In genomic region chr15:76204916-76205460, GRCh38 we compare ENCODE assay signal across 27 cellular contexts.
"Had no signal": no experiment of that assay in that cellular context is flagged by ENCODE, and none has a peak within 500 bp of the region (broad histone marks: within the 10 kb centered on the region; RNA-seq: fewer than 3 reads in every experiment).

No MANE protein-coding gene starts in this region.

- H3K4me1 Mint-ChIP-seq: stimulated activated memory B cell treated with anti-CD40 and anti-IgM and Interleukin-4, amounts not matched to agents 10 μg/mL and 1 μg/mL and 100 μg/mL, for 72 hours had no signal

- H3K36me3 Mint-ChIP-seq: natural killer cell treated with Interleukin-12 subunit alpha and Interleukin-12 subunit beta and Interleukin-15 and Interleukin-18, amount 100 ng/mL, for 72 hours had no signal

- H3K9me3 Mint-ChIP-seq: activated CD8-positive, alpha-beta T cell treated with anti-CD3 and anti-CD28 coated beads for 36 hours; activated T-helper 1 cell treated with anti-CD3 and anti-CD28 coated beads, Interleukin-12 subunit alpha, Interleukin-12 subunit beta, Interleukin-2, Interleukin-4 antibody, amounts not matched to agents 30 ng/mL and 10 ng/mL and 1 ng/mL, durations not matched to agents 14 hours and 24 hours and 36 hours; endodermal cell; natural killer cell treated with Interleukin-12 subunit alpha and Interleukin-12 subunit beta and Interleukin-15 and Interleukin-18, amount 100 ng/mL, for 72 hours; stimulated activated memory B cell treated with anti-CD40 and anti-IgM and Interleukin-4, amounts not matched to agents 10 μg/mL and 1 μg/mL and 100 μg/mL, for 72 hours; T-helper 1 cell treated with Interleukin-12 subunit alpha and Interleukin-12 subunit beta and Interleukin-4 antibody, amounts not matched to agents 30 μg/mL and 1 μg/mL, for 36 hours had no signal

- H3K27me3 ChIP-seq: esophagus muscularis mucosa, foreskin keratinocyte, right lobe of liver, stomach, tibial nerve had no signal

- ATAC-seq: activated CD8-positive, alpha-beta T cell treated with anti-CD3 and anti-CD28 coated beads for 36 hours; mucosa of descending colon; natural killer cell treated with Interleukin-12 subunit alpha and Interleukin-12 subunit beta and Interleukin-15 and Interleukin-18, amount 100 ng/mL, for 72 hours; right lobe of liver; stimulated activated memory B cell treated with anti-CD40 and anti-IgM and Interleukin-4, amounts not matched to agents 10 μg/mL and 1 μg/mL and 100 μg/mL, for 72 hours had no signal

- H3K4me3 ChIP-seq: esophagus muscularis mucosa, left ventricle myocardium inferior, lung, mucosa of descending colon, right lobe of liver, skin epidermis, stomach, tibial nerve had no signal

- H3K4me3 Mint-ChIP-seq: activated CD8-positive, alpha-beta T cell treated with anti-CD3 and anti-CD28 coated beads for 36 hours; activated T-helper 1 cell treated with anti-CD3 and anti-CD28 coated beads, Interleukin-12 subunit alpha, Interleukin-12 subunit beta, Interleukin-2, Interleukin-4 antibody, amounts not matched to agents 30 ng/mL and 10 ng/mL and 1 ng/mL, durations not matched to agents 14 hours and 24 hours and 36 hours; endodermal cell; natural killer cell treated with Interleukin-12 subunit alpha and Interleukin-12 subunit beta and Interleukin-15 and Interleukin-18, amount 100 ng/mL, for 72 hours; stimulated activated memory B cell treated with anti-CD40 and anti-IgM and Interleukin-4, amounts not matched to agents 10 μg/mL and 1 μg/mL and 100 μg/mL, for 72 hours; T-helper 1 cell treated with Interleukin-12 subunit alpha and Interleukin-12 subunit beta and Interleukin-4 antibody, amounts not matched to agents 30 μg/mL and 1 μg/mL, for 36 hours had no signal

- H3K27ac ChIP-seq: esophagus muscularis mucosa, foreskin keratinocyte, left ventricle myocardium inferior, right lobe of liver, skin epidermis, stomach, tibial nerve had no signal

- H3K4me1 ChIP-seq: foreskin keratinocyte, right lobe of liver had no signal

- H3K4me2 ChIP-seq: SK-N-SH had no signal

- H3K27ac Mint-ChIP-seq: activated CD8-positive, alpha-beta T cell treated with anti-CD3 and anti-CD28 coated beads for 36 hours; activated T-helper 1 cell treated with anti-CD3 and anti-CD28 coated beads, Interleukin-12 subunit alpha, Interleukin-12 subunit beta, Interleukin-2, Interleukin-4 antibody, amounts not matched to agents 30 ng/mL and 10 ng/mL and 1 ng/mL, durations not matched to agents 14 hours and 24 hours and 36 hours; endodermal cell; natural killer cell treated with Interleukin-12 subunit alpha and Interleukin-12 subunit beta and Interleukin-15 and Interleukin-18, amount 100 ng/mL, for 72 hours; stimulated activated memory B cell treated with anti-CD40 and anti-IgM and Interleukin-4, amounts not matched to agents 10 μg/mL and 1 μg/mL and 100 μg/mL, for 72 hours; T-helper 1 cell treated with Interleukin-12 subunit alpha and Interleukin-12 subunit beta and Interleukin-4 antibody, amounts not matched to agents 30 μg/mL and 1 μg/mL, for 36 hours had no signal

- H3K9me3 ChIP-seq: esophagus muscularis mucosa, left ventricle myocardium inferior, mucosa of descending colon, right lobe of liver, SK-N-SH, stomach, tibial nerve had no signal

- H3K27me3 Mint-ChIP-seq: activated CD8-positive, alpha-beta T cell treated with anti-CD3 and anti-CD28 coated beads for 36 hours; natural killer cell treated with Interleukin-12 subunit alpha and Interleukin-12 subunit beta and Interleukin-15 and Interleukin-18, amount 100 ng/mL, for 72 hours; stimulated activated memory B cell treated with anti-CD40 and anti-IgM and Interleukin-4, amounts not matched to agents 10 μg/mL and 1 μg/mL and 100 μg/mL, for 72 hours had no signal

- DNase-seq: activated CD4-positive, alpha-beta T cell treated with anti-CD3 and anti-CD28 coated beads, Interleukin-2, amount 50 U/mL, for 1 hour; activated CD4-positive, CD25-positive, alpha-beta regulatory T cell treated with anti-CD3 and anti-CD28 coated beads, Interleukin-2, amount 50 U/mL, for 72 hours; activated CD8-positive, alpha-beta T cell treated with anti-CD3 and anti-CD28 coated beads for 36 hours; activated gamma-delta T cell treated with Interleukin-2 at 50 U/mL for 16 hours; activated naive CD4-positive, alpha-beta T cell treated with anti-CD3 and anti-CD28 coated beads, Interleukin-2, amount 50 U/mL, for 16 hours; activated T-cell treated with anti-CD3 and anti-CD28 coated beads, Interleukin-2, amount 50 U/mL, for 1 hour; amniotic stem cell; endodermal cell; foreskin keratinocyte; left ventricle myocardium inferior; mesendoderm; mucosa of descending colon; SK-N-SH; stimulated activated CD4-positive, alpha-beta T cell treated with anti-CD3 and anti-CD28 coated beads, Interleukin-12 subunit alpha, Interleukin-12 subunit beta, amount 100 ng/mL, for 4 hours; stimulated activated CD4-positive, alpha-beta T cell treated with anti-CD3 and anti-CD28 coated beads, Interleukin-4, amount 100 ng/mL, for 24 hours; stomach; SW 1271; T-helper 9 cell had no signal
